17 cellular contexts compared by ENCODE assay signal in the genomic region with DNA sequence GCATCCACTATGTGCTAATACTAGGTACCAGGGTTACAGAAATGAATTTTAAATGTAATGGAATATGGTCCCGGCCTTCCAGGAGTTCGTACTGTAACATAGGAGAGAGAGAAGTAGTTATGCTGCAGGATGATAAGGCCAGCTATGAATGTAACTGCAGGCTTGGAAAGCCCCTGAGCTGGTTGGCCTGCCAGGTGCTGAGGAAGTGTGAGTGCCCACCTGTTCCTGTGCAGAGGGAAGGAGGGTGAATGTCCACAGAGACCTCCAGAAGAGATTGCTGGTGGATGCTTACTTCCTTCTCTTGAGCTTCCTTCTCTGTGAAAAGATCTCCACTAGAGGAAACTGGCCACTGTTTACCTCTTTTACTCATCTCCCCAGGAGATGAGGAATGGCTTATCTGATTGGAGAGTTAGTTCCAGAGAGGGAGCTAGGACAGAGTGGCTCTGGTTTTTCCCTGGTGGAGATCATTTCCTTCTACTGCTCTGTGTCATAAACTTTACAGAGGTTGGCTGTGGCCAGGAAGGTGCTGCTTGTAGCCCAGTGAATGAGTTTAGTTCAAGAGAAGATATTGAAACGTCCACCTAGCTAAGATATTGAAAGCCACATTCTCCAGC.
DNase-seq lines count a peak whose midpoint lies in the region; ATAC-seq and TF ChIP-seq lines count a peak whose summit lies in the region.
"Had no signal": no experiment of that assay in that cellular context is flagged by ENCODE, and none has a peak within 500 bp of the region (broad histone marks: within the 10 kb centered on the region; RNA-seq: fewer than 3 reads in every experiment).

No MANE protein-coding gene starts in this region.

- intact Hi-C loops in gastrocnemius medialis (cut with DNase I; ENCODE audit: low total_unique reads) = loop anchor here (10.0 kb wide), 3 partner anchors 200 to 520 kb away; a partner anchor contains a TSS

- no peaks in the 10 kb centered on the region for H3K79me2 ChIP-seq in GM23248 (ENCODE audit: insufficient read depth)
- no peaks in the 10 kb centered on the region for H3K79me2 ChIP-seq in MM.1S (ENCODE audit: low read length)
- H3K79me2 ChIP-seq in neural progenitor cell (ENCODE audit: low read depth) = no peaks in the 10 kb centered on the region

- H3K9me3 Mint-ChIP-seq in neural progenitor cell = peaks cover 3% of the 10 kb centered on the region
- no peaks in the 10 kb centered on the region for H3K9me3 Mint-ChIP-seq in activated CD4-positive, alpha-beta memory T cell treated with anti-CD3 and anti-CD28 coated beads, Interleukin-2, amount 10 ng/mL, durations not matched to agents 7 days and 5 days
- H3K9me3 Mint-ChIP-seq: activated naive CD8-positive, alpha-beta T cell treated with anti-CD3 and anti-CD28 coated beads, Interleukin-2, amount 10 ng/mL, durations not matched to agents 7 days and 5 days; activated T-cell treated with anti-CD3 and anti-CD28 coated beads, Interleukin-2, amount 50 U/mL, for 24 hours; central memory CD8-positive, alpha-beta T cell had no signal

- H3K9ac ChIP-seq in GM23248 (no peak overlapping the region), MM.1S (ENCODE audit: low read length) (no peak overlapping the region), neural progenitor cell (no peak overlapping the region)

- DNase-seq in GM23248 (peak; percentile 20), MM.1S (peak; percentile 35), neural progenitor cell (ENCODE audit: low spot score) (no peak), NCI-H2227 (lab: John Stamatoyannopoulos, UW; ENCODE audit: unreplicated experiment) (no peak), gastrocnemius medialis (no peak)
- DNase-seq in activated CD4-positive, alpha-beta memory T cell treated with anti-CD3 and anti-CD28 coated beads, Interleukin-2, amount 10 ng/mL, durations not matched to agents 7 days and 5 days = no peak
- DNase-seq: activated CD4-positive, alpha-beta T cell treated with anti-CD3 and anti-CD28 coated beads for 4 hours; activated naive CD8-positive, alpha-beta T cell treated with anti-CD3 and anti-CD28 coated beads, Interleukin-2, amount 10 ng/mL, durations not matched to agents 7 days and 5 days; activated T-cell treated with anti-CD3 and anti-CD28 coated beads, Interleukin-2, amount 50 U/mL, for 24 hours; glutamatergic neuron; islet precursor cell; NCI-H2029; NCI-H526 treated with DMSO at 0.1 percent for 48 hours; T-helper 17 cell; trophoblast cell had no signal

- H3K27me3 ChIP-seq in GM23248 (replicated peaks; ENCODE audit: insufficient read depth) = no peaks in the 10 kb centered on the region
- no peaks in the 10 kb centered on the region for H3K27me3 ChIP-seq in MM.1S (replicated peaks; ENCODE audit: insufficient read depth, low read length)
- H3K27me3 ChIP-seq in neural progenitor cell = no peaks in the 10 kb centered on the region
- H3K27me3 ChIP-seq in gastrocnemius medialis = no peaks in the 10 kb centered on the region

- H3K36me3 Mint-ChIP-seq in neural progenitor cell = no peaks in the 10 kb centered on the region
- H3K36me3 Mint-ChIP-seq in activated CD4-positive, alpha-beta memory T cell treated with anti-CD3 and anti-CD28 coated beads, Interleukin-2, amount 10 ng/mL, durations not matched to agents 7 days and 5 days (ENCODE audit: low read depth) = no peaks in the 10 kb centered on the region
- H3K36me3 Mint-ChIP-seq: activated naive CD8-positive, alpha-beta T cell treated with anti-CD3 and anti-CD28 coated beads, Interleukin-2, amount 10 ng/mL, durations not matched to agents 7 days and 5 days had no signal

- CTCF ChIA-PET in activated CD4-positive, alpha-beta memory T cell treated with anti-CD3 and anti-CD28 coated beads, Interleukin-2, amount 10 ng/mL, durations not matched to agents 7 days and 5 days (lab: Charles Lee) = no interaction called here

- peaks cover 17% of the 10 kb centered on the region for H3K4me1 Mint-ChIP-seq in neural progenitor cell
- no peaks in the 10 kb centered on the region for H3K4me1 Mint-ChIP-seq in activated CD4-positive, alpha-beta memory T cell treated with anti-CD3 and anti-CD28 coated beads, Interleukin-2, amount 10 ng/mL, durations not matched to agents 7 days and 5 days

- in situ Hi-C loops in GM23248 (cut with MboI) (loop anchor here (5.0 to 25.0 kb wide), 5 partner anchors 93 to 693 kb away; a partner anchor contains a TSS), gastrocnemius medialis (cut with MboI; ENCODE audit: low sequenced_read_pairs in 4 of 4) (loop anchor here in 2 of 4 donors (10.0 to 25.0 kb wide), 2 partner anchors 520 to 532 kb away; a partner anchor contains a TSS)

- H3K27ac Mint-ChIP-seq in neural progenitor cell = no peak overlapping the region
- no peak overlapping the region for H3K27ac Mint-ChIP-seq in activated CD4-positive, alpha-beta memory T cell treated with anti-CD3 and anti-CD28 coated beads, Interleukin-2, amount 10 ng/mL, durations not matched to agents 7 days and 5 days
- H3K27ac Mint-ChIP-seq: activated naive CD8-positive, alpha-beta T cell treated with anti-CD3 and anti-CD28 coated beads, Interleukin-2, amount 10 ng/mL, durations not matched to agents 7 days and 5 days; activated T-cell treated with anti-CD3 and anti-CD28 coated beads, Interleukin-2, amount 50 U/mL, for 24 hours; T-helper 17 cell had no signal

- 98 to 99% methylated on average over 3 of the region's 3 CpGs for WGBS in GM23248 (ENCODE audit: low coverage in 1 of 2, low lambda C conversion rate in 2 of 2, missing lambda C conversion rate in 2 of 2), 2 experiments

- H3K27ac ChIP-seq in GM23248 = no peak overlapping the region
- no peak overlapping the region for H3K27ac ChIP-seq in MM.1S (ENCODE audit: low read length)
- no peak overlapping the region for H3K27ac ChIP-seq in neural progenitor cell
- H3K27ac ChIP-seq in gastrocnemius medialis = no peak overlapping the region

- H3K36me3 ChIP-seq in GM23248 (ENCODE audit: low read depth) (no peaks in the 10 kb centered on the region), MM.1S (replicated peaks; ENCODE audit: insufficient read depth, low read length) (no peaks in the 10 kb centered on the region), neural progenitor cell (no peaks in the 10 kb centered on the region), gastrocnemius medialis (no peaks in the 10 kb centered on the region)

- no peak overlapping the region for H3K4me3 Mint-ChIP-seq in neural progenitor cell
- no peak overlapping the region for H3K4me3 Mint-ChIP-seq in activated CD4-positive, alpha-beta memory T cell treated with anti-CD3 and anti-CD28 coated beads, Interleukin-2, amount 10 ng/mL, durations not matched to agents 7 days and 5 days
- H3K4me3 Mint-ChIP-seq: activated naive CD8-positive, alpha-beta T cell treated with anti-CD3 and anti-CD28 coated beads, Interleukin-2, amount 10 ng/mL, durations not matched to agents 7 days and 5 days; activated T-cell treated with anti-CD3 and anti-CD28 coated beads, Interleukin-2, amount 50 U/mL, for 24 hours; central memory CD8-positive, alpha-beta T cell; T-helper 17 cell had no signal

- no peak overlapping the region for H2AFZ ChIP-seq in GM23248
- H2AFZ ChIP-seq in MM.1S (ENCODE audit: low read length) = peak overlapping the region; percentile 43
- H2AFZ ChIP-seq in neural progenitor cell (replicated peaks) = peak overlapping the region; percentile 19

- POLR2A ChIA-PET in activated CD4-positive, alpha-beta memory T cell treated with anti-CD3 and anti-CD28 coated beads, Interleukin-2, amount 10 ng/mL, durations not matched to agents 7 days and 5 days (lab: Charles Lee) = no interaction called here

- H3K27me3 Mint-ChIP-seq in neural progenitor cell (ENCODE audit: insufficient read depth, low read depth) = peaks cover 2% of the 10 kb centered on the region
- peaks cover 2% of the 10 kb centered on the region for H3K27me3 Mint-ChIP-seq in activated CD4-positive, alpha-beta memory T cell treated with anti-CD3 and anti-CD28 coated beads, Interleukin-2, amount 10 ng/mL, durations not matched to agents 7 days and 5 days
- H3K27me3 Mint-ChIP-seq: activated naive CD8-positive, alpha-beta T cell treated with anti-CD3 and anti-CD28 coated beads, Interleukin-2, amount 10 ng/mL, durations not matched to agents 7 days and 5 days had no signal

- H3K9me3 ChIP-seq in GM23248 (ENCODE audit: low read depth) = no peaks in the 10 kb centered on the region
- H3K9me3 ChIP-seq in MM.1S (replicated peaks; ENCODE audit: insufficient read depth, low read length) = no peaks in the 10 kb centered on the region
- H3K9me3 ChIP-seq in neural progenitor cell (ENCODE audit: low read depth) = no peaks in the 10 kb centered on the region
- H3K9me3 ChIP-seq in gastrocnemius medialis = no peaks in the 10 kb centered on the region

- H3K4me2 ChIP-seq in GM23248 (ENCODE audit: unreplicated experiment) = no peak overlapping the region
- peak overlapping the region; percentile 9; the same call in 1 of the 2 replicates for H3K4me2 ChIP-seq in MM.1S (ENCODE audit: low read depth, low read length)
- H3K4me2 ChIP-seq in neural progenitor cell = no peak overlapping the region

- H3K4me1 ChIP-seq in GM23248 (ENCODE audit: insufficient read depth) = peaks cover 27% of the 10 kb centered on the region
- peaks cover 37% of the 10 kb centered on the region for H3K4me1 ChIP-seq in MM.1S (ENCODE audit: low read length)
- peaks cover 10% of the 10 kb centered on the region for H3K4me1 ChIP-seq in neural progenitor cell
- peaks cover 12 to 21% of the 10 kb centered on the region in 2 donors for H3K4me1 ChIP-seq in gastrocnemius medialis

- ATAC-seq in GM18505 (IDR thresholded peaks at IDR 0.05; ENCODE audit: unreplicated experiment) (peak; percentile 38), gastrocnemius medialis (no peak)
- ATAC-seq: T-helper 17 cell had no signal

- no peaks in the 10 kb centered on the region for H4K20me1 ChIP-seq in GM23248 (ENCODE audit: insufficient read depth)
- H4K20me1 ChIP-seq in MM.1S (ENCODE audit: insufficient read depth, low read length) = no peaks in the 10 kb centered on the region
- no peaks in the 10 kb centered on the region for H4K20me1 ChIP-seq in neural progenitor cell (ENCODE audit: low read depth)

- no peak for TF ChIP-seq POLR2A in GM18505 (IDR thresholded peaks at IDR 0.05; ENCODE audit: borderline replicate concordance, extremely low read depth, insufficient read depth, insufficient read length)
- TF ChIP-seq POLR2A in gastrocnemius medialis (IDR thresholded peaks at IDR 0.05) = no peak

- TF ChIP-seq CTCF in MM.1S (IDR thresholded peaks at IDR 0.05; ENCODE audit: low read length) = no peak
- no peak for TF ChIP-seq CTCF in neural progenitor cell (IDR thresholded peaks at IDR 0.05)
- no peak for TF ChIP-seq CTCF in gastrocnemius medialis (IDR thresholded peaks at IDR 0.05 in 4 of 5, conservative IDR thresholded peaks at IDR 0.05 in 1 of 5)

- H3K9me2 ChIP-seq in GM23248 (ENCODE audit: insufficient read depth) (no peaks in the 10 kb centered on the region), MM.1S (replicated peaks; ENCODE audit: insufficient read depth, low read length) (no peaks in the 10 kb centered on the region)

- peaks cover 24% of the 10 kb centered on the region; the same call in 1 of the 2 replicates for H3F3A ChIP-seq in GM23248 (ENCODE audit: insufficient read depth)
- peaks cover 27% of the 10 kb centered on the region for H3F3A ChIP-seq in MM.1S (ENCODE audit: insufficient read depth, low read length)
- peaks cover 8% of the 10 kb centered on the region for H3F3A ChIP-seq in neural progenitor cell (ENCODE audit: low read depth)

- H3K4me3 ChIP-seq in GM23248 = no peak overlapping the region
- no peak overlapping the region for H3K4me3 ChIP-seq in MM.1S (ENCODE audit: low read length)
- H3K4me3 ChIP-seq in neural progenitor cell = no peak overlapping the region
- H3K4me3 ChIP-seq in gastrocnemius medialis = no peak overlapping the region

Comparison
In these comparisons a context has a peak if more than half of its experiments do, and no peak if none do; other contexts are left out.
1. DNase-seq: peak in GM23248 (single experiment) and MM.1S (single experiment); none in neural progenitor cell (single experiment), NCI-H2227 (single experiment), gastrocnemius medialis (0 of 2) and activated CD4-positive, alpha-beta memory T cell treated with anti-CD3 and anti-CD28 coated beads, Interleukin-2, amount 10 ng/mL, durations not matched to agents 7 days and 5 days (single experiment).